ENCODE assay signal across 30 cellular contexts in the genomic region with DNA sequence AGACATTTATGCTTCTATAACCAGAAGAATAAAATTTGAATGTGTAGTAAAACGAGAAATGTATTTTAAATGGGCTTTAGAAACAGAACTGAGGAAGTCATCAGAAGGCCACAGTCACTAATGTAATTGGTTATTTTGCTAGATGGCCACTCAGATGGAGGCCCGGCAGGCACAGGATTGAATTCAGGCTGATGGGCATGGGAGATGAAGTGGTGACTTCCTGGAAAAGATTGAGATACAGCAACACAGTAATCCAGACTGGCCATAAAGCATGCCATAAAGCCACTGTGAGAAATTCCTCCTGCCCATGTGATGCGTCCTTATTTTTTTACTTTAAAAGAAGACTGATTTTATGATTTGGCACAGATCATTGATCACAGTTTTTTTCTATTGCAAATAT.
"Had no signal": no experiment of that assay in that cellular context is flagged by ENCODE, and none has a peak within 500 bp of the region (broad histone marks: within the 10 kb centered on the region; RNA-seq: fewer than 3 reads in every experiment).

No MANE protein-coding gene starts in this region.

- H3K36me3 ChIP-seq: MG63 had no signal

- H3K9me3 ChIP-seq: MG63 had no signal

- H3K27me3 ChIP-seq: MG63 had no signal

- H3K9ac ChIP-seq: KMS-11 had no signal

- H3K27ac ChIP-seq: KMS-11 had no signal

- H3K4me3 ChIP-seq: MG63 had no signal

- H3K4me2 ChIP-seq: KMS-11 had no signal

- DNase-seq: Karpas-422, Kasumi-1, MM.1S, MV-4-11, NCI-H1048, NCI-H1092, NCI-H1092 treated with DMSO at 0.1 percent for 48 hours, NCI-H1105, NCI-H1105 treated with DMSO at 0.1 percent for 48 hours, NCI-H1417 treated with DMSO at 0.1 percent for 48 hours, NCI-H1436, NCI-H1436 treated with DMSO at 0.1 percent for 48 hours, NCI-H1694, NCI-H1694 treated with DMSO at 0.1 percent for 48 hours, NCI-H187, NCI-H187 treated with DMSO at 0.1 percent for 48 hours, NCI-H1930, NCI-H2029, NCI-H2029 treated with DMSO at 0.1 percent for 48 hours, NCI-H2081, NCI-H2081 treated with DMSO at 0.1 percent for 48 hours, NCI-H2107, NCI-H2171, NCI-H2227 treated with DMSO at 0.1 percent for 48 hours, NCI-H226, NCI-H446 treated with DMSO at 0.1 percent for 48 hours, NCI-H510A, NCI-H510A treated with DMSO at 0.1 percent for 48 hours had no signal
